Comparison of ENCODE assay signal across 20 cellular contexts in the genomic region with DNA sequence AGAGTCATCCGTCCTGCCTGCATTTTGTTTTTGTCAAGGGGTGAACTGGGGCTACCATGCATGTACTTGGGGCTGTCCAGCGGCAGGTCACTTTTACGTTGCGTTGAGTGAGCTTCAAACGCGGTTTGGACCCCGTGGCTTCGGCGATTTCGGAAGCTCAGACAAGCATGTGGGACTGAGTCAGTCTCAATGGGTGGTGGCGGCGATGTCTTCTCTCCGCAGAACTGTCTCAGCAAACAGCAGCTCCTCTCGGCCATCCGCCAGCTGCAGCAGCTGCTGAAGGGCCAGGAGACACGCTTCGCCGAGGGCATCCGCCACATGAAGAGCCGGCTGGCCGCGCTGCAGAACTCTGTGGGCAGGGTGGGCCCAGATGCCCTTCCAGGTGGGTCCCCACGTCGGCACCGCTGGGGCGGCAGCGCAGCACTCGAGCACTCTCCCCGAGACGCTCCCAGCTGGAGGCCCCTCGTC. TPM values are rescaled to one million over a fixed set of nuclear protein-coding genes. Genes with fewer than 3 reads are reported as not detected.
DNase-seq lines count a peak whose midpoint lies in the region; ATAC-seq and TF ChIP-seq lines count a peak whose summit lies in the region.
"Had no signal": no experiment of that assay in that cellular context is flagged by ENCODE, and none has a peak within 500 bp of the region (broad histone marks: within the 10 kb centered on the region; RNA-seq: fewer than 3 reads in every experiment).

No MANE protein-coding gene starts in this region.

- H3K9ac ChIP-seq in neuronal stem cell (ENCODE audit: low read depth, low read length, poor library complexity): no peak overlapping the region
- H3K9ac ChIP-seq in smooth muscle cell (ENCODE audit: low read depth): no peak overlapping the region

- H2BK5ac ChIP-seq in neuronal stem cell (ENCODE audit: low read length): no peak overlapping the region

- H3K18ac ChIP-seq in neuronal stem cell (ENCODE audit: low read length): peak overlapping the region; percentile 44

- no peak overlapping the region for H3K14ac ChIP-seq in neuronal stem cell (ENCODE audit: low read length)

- H2BK120ac ChIP-seq in neuronal stem cell (ENCODE audit: low read depth, low read length): no peak overlapping the region

- no peaks in the 10 kb centered on the region for H3K9me2 ChIP-seq in DOHH2 (replicated peaks; ENCODE audit: control insufficient read depth, low read length)

- H3K23ac ChIP-seq in neuronal stem cell (ENCODE audit: low read depth, low read length, poor library complexity): no peak overlapping the region

- no peak for ATAC-seq in HG03432 (IDR thresholded peaks at IDR 0.05; ENCODE audit: unreplicated experiment)
- ATAC-seq: lower lobe of right lung; naive thymus-derived CD8-positive, alpha-beta T cell; stimulated activated naive CD8-positive, alpha-beta T cell treated with anti-CD3 and anti-CD28 coated beads, Interleukin-15, Interleukin-2, amounts not matched to agents 100 U/mL and 50 U/mL, for 24 hours had no signal

- H3K27me3 ChIP-seq in DOHH2 (ENCODE audit: control insufficient read depth, low read length): no peaks in the 10 kb centered on the region
- H3K27me3 ChIP-seq in neuronal stem cell (ENCODE audit: control insufficient read depth in 3 of 3, insufficient read depth in 3 of 3, low read depth in 1 of 3, low read length in 3 of 3): no peaks in the 10 kb centered on the region
- no peaks in the 10 kb centered on the region for H3K27me3 ChIP-seq in smooth muscle cell (ENCODE audit: low read depth)

- H3K36me3 ChIP-seq in DOHH2 (ENCODE audit: control insufficient read depth, low read length) (no peaks in the 10 kb centered on the region), neuronal stem cell (replicated peaks in 1 of 2; ENCODE audit: control insufficient read depth in 2 of 2, insufficient read depth in 2 of 2, low read length in 2 of 2) (peaks cover 0 to 9% of the 10 kb centered on the region in 2 donors), smooth muscle cell (ENCODE audit: low read depth) (no peaks in the 10 kb centered on the region)
- H3K36me3 ChIP-seq: lower lobe of right lung had no signal

- peak; percentile 24 for DNase-seq in GM19238 (ENCODE audit: insufficient read length, low spot score)
- DNase-seq in SHP77 treated with DMSO at 0.1 percent for 48 hours (lab: John Stamatoyannopoulos, UW): peak; percentile 66
- DNase-seq in neuronal stem cell (ENCODE audit: low spot score): no peak
- no peak for DNase-seq in NCI-H1694 treated with DMSO at 0.1 percent for 48 hours (lab: John Stamatoyannopoulos, UW)
- DNase-seq in NCI-H526 treated with DMSO at 0.1 percent for 48 hours (lab: John Stamatoyannopoulos, UW): no peak
- no peak for DNase-seq in smooth muscle cell (lab: John Stamatoyannopoulos, UW; ENCODE audit: unreplicated experiment)
- DNase-seq: activated CD8-positive, alpha-beta memory T cell treated with anti-CD3 and anti-CD28 coated beads for 24 hours; amniotic stem cell; caudate nucleus; head of caudate nucleus; HFFc6; lower lobe of right lung; MM.1S; naive thymus-derived CD8-positive, alpha-beta T cell; NCI-H2081; stimulated activated naive CD8-positive, alpha-beta T cell treated with anti-CD3 and anti-CD28 coated beads, Interleukin-15, Interleukin-2, amounts not matched to agents 100 U/mL and 50 U/mL, for 24 hours; trophoblast cell had no signal

- peak overlapping the region; percentile 80 for H3K4me2 ChIP-seq in DOHH2 (ENCODE audit: low read length)
- no peak overlapping the region for H3K4me2 ChIP-seq in neuronal stem cell (ENCODE audit: insufficient read depth, low read length, poor library complexity, severe bottlenecking)
- no peak overlapping the region for H3K4me2 ChIP-seq in smooth muscle cell

- whole genome bisulfite sequencing in neuronal stem cell (ENCODE audit: extremely low coverage in 2 of 2, insufficient read length in 2 of 2, insufficient replicate concordance in 1 of 2), 2 donors: no CpG with 5 or more reads among the region's 31 CpGs
- over 99% methylated on average over 22 of the region's 31 CpGs for WGBS in smooth muscle cell (ENCODE audit: low lambda C conversion rate)

- peak overlapping the region; percentile 47 for H3K4ac ChIP-seq in neuronal stem cell (ENCODE audit: low read length)

- H4K91ac ChIP-seq in neuronal stem cell (ENCODE audit: low read depth, low read length, poor library complexity): no peak overlapping the region

- TF ChIP-seq CTCF in DOHH2 (IDR thresholded peaks at IDR 0.05; ENCODE audit: low read depth, low read length, poor library complexity, severe bottlenecking) (no peak), smooth muscle cell (IDR thresholded peaks at IDR 0.05; ENCODE audit: borderline replicate concordance, insufficient read depth, poor library complexity, severe bottlenecking) (no peak)

- H2BK15ac ChIP-seq in neuronal stem cell (ENCODE audit: low read length): peak overlapping the region; percentile 4

- H2AFZ ChIP-seq in neuronal stem cell (ENCODE audit: low read length) (no peak overlapping the region), smooth muscle cell (ENCODE audit: low read depth) (no peak overlapping the region)

- peaks cover 7% of the 10 kb centered on the region for H3K79me1 ChIP-seq in neuronal stem cell (ENCODE audit: low read depth, low read length)

- no peak overlapping the region for H2BK12ac ChIP-seq in neuronal stem cell (ENCODE audit: low read length)

- H3K79me2 ChIP-seq in DOHH2 (ENCODE audit: control insufficient read depth, low read length): no peaks in the 10 kb centered on the region
- no peaks in the 10 kb centered on the region for H3K79me2 ChIP-seq in smooth muscle cell (ENCODE audit: low read depth)

- H4K20me1 ChIP-seq in DOHH2 (ENCODE audit: control insufficient read depth, insufficient read depth, low read depth, low read length) (no peaks in the 10 kb centered on the region), smooth muscle cell (ENCODE audit: low read depth) (no peaks in the 10 kb centered on the region)

- H3F3A ChIP-seq in DOHH2 (ENCODE audit: control insufficient read depth, insufficient read depth) (peaks cover 5% of the 10 kb centered on the region), smooth muscle cell (ENCODE audit: low read depth) (no peaks in the 10 kb centered on the region)

- peak overlapping the region; percentile 80 for H3K27ac ChIP-seq in DOHH2 (ENCODE audit: low read depth, low read length)
- H3K27ac ChIP-seq in neuronal stem cell (replicated peaks; ENCODE audit: low read length): no peak overlapping the region
- no peak overlapping the region for H3K27ac ChIP-seq in smooth muscle cell (ENCODE audit: low read depth)
- H3K27ac ChIP-seq: lower lobe of right lung, VCaP had no signal

- H3K4me1 ChIP-seq in DOHH2 (ENCODE audit: control insufficient read depth, low read length): peaks cover 46% of the 10 kb centered on the region
- peaks cover 0 to 23% of the 10 kb centered on the region in 2 donors for H3K4me1 ChIP-seq in neuronal stem cell (ENCODE audit: control insufficient read depth in 2 of 2, insufficient read depth in 1 of 2, low read depth in 1 of 2, low read length in 2 of 2)
- peaks cover 9% of the 10 kb centered on the region for H3K4me1 ChIP-seq in smooth muscle cell (ENCODE audit: low read depth)

- peak overlapping the region; percentile 61 for H3K4me3 ChIP-seq in DOHH2 (ENCODE audit: low read length)
- no peak overlapping the region for H3K4me3 ChIP-seq in neuronal stem cell (ENCODE audit: low read length in 2 of 2)
- no peak overlapping the region for H3K4me3 ChIP-seq in smooth muscle cell
- H3K4me3 ChIP-seq: lower lobe of right lung had no signal

- H3K9me3 ChIP-seq in DOHH2 (ENCODE audit: control insufficient read depth, insufficient read depth, low read length): no peaks in the 10 kb centered on the region
- H3K9me3 ChIP-seq in neuronal stem cell (replicated peaks in 1 of 2; ENCODE audit: control insufficient read depth in 2 of 2, insufficient read depth in 1 of 2, low read depth in 1 of 2, low read length in 2 of 2): no peaks in the 10 kb centered on the region
- H3K9me3 ChIP-seq in smooth muscle cell (replicated peaks; ENCODE audit: low read depth): no peaks in the 10 kb centered on the region
- H3K9me3 ChIP-seq: lower lobe of right lung had no signal

- no peak overlapping the region for H2AK5ac ChIP-seq in neuronal stem cell (ENCODE audit: low read depth, low read length)

- no peak overlapping the region for H4K8ac ChIP-seq in neuronal stem cell (ENCODE audit: low read depth, low read length)

RNA-seq across cellular contexts. Expression of a gene that starts 21.3 kb away (rescaled TPM):
- polyA plus RNA-seq in neuronal stem cell (2013, experiment 1 of 2): 26.4 TPM
- polyA plus RNA-seq in neuronal stem cell (2013, experiment 2 of 2): 27.2 TPM
- 1.1 and 3.2 TPM in 2 replicates for total RNA-seq in smooth muscle cell
- polyA plus RNA-seq in smooth muscle cell: 1.7 and 2.7 TPM in 2 replicates

Comparison
In these comparisons a context has a peak if more than half of its experiments do, and no peak if none do; other contexts are left out.
1. DNase-seq: peak in GM19238 (single experiment) and SHP77 treated with DMSO at 0.1 percent for 48 hours (single experiment); none in neuronal stem cell (single experiment), NCI-H1694 treated with DMSO at 0.1 percent for 48 hours (single experiment), NCI-H526 treated with DMSO at 0.1 percent for 48 hours (single experiment) and smooth muscle cell (single experiment).